9 cellular contexts compared by ENCODE assay signal in genomic region chr12:52041695-52042123, GRCh38. TPM values are rescaled to one million over a fixed set of nuclear protein-coding genes. Genes with fewer than 3 reads are reported as not detected.
DNase-seq lines count a peak whose midpoint lies in the region; ATAC-seq and TF ChIP-seq lines count a peak whose summit lies in the region.
"Had no signal": no experiment of that assay in that cellular context is flagged by ENCODE, and none has a peak within 500 bp of the region (broad histone marks: within the 10 kb centered on the region; RNA-seq: fewer than 3 reads in every experiment).

No MANE protein-coding gene starts in this region.

- no peak overlapping the region; the same call in 1 of the 2 replicates for H3K27ac Mint-ChIP-seq in GM23338
- H3K27ac Mint-ChIP-seq in activated naive CD8-positive, alpha-beta T cell treated with anti-CD3 and anti-CD28 coated beads for 36 hours = peak overlapping the region; percentile 50

- H3K4me2 ChIP-seq in GM23338 = no peak overlapping the region

- no peak overlapping the region for H3K27ac ChIP-seq in GM23338 (ENCODE audit: low read depth)
- H3K27ac ChIP-seq in effector memory CD4-positive, alpha-beta T cell (ENCODE audit: insufficient read depth, low read length, poor library complexity, severe bottlenecking) = no peak overlapping the region
- H3K27ac ChIP-seq in WERI-Rb-1 = no peak overlapping the region

- H3K4me1 ChIP-seq in GM23338 (ENCODE audit: insufficient read depth) = peaks cover 7% of the 10 kb centered on the region; the same call in 1 of the 2 replicates
- peaks cover 15% of the 10 kb centered on the region for H3K4me1 ChIP-seq in effector memory CD4-positive, alpha-beta T cell (ENCODE audit: control insufficient read depth, insufficient read depth, low read length, poor library complexity, severe bottlenecking)

- peaks cover 12% of the 10 kb centered on the region for H3K27me3 Mint-ChIP-seq in GM23338 (ENCODE audit: insufficient read depth, low read depth, poor library complexity)
- H3K27me3 Mint-ChIP-seq in activated naive CD8-positive, alpha-beta T cell treated with anti-CD3 and anti-CD28 coated beads for 36 hours = no peaks in the 10 kb centered on the region

- H3K9me3 ChIP-seq in effector memory CD4-positive, alpha-beta T cell (ENCODE audit: control insufficient read depth, low read length) = no peaks in the 10 kb centered on the region
- H3K9me3 ChIP-seq in WERI-Rb-1 (ENCODE audit: severe bottlenecking) = no peaks in the 10 kb centered on the region

- H3K9me3 Mint-ChIP-seq in GM23338 = no peaks in the 10 kb centered on the region
- no peaks in the 10 kb centered on the region for H3K9me3 Mint-ChIP-seq in activated naive CD8-positive, alpha-beta T cell treated with anti-CD3 and anti-CD28 coated beads for 36 hours

- H3K27me3 ChIP-seq in GM23338 (ENCODE audit: insufficient read depth) (peaks cover 17% of the 10 kb centered on the region), WERI-Rb-1 (ENCODE audit: insufficient read depth, low read depth, severe bottlenecking) (no peaks in the 10 kb centered on the region)
- no peaks in the 10 kb centered on the region for H3K27me3 ChIP-seq in effector memory CD4-positive, alpha-beta T cell (replicated peaks; ENCODE audit: control insufficient read depth, insufficient read depth, low read length, poor library complexity, severe bottlenecking)

- H3K4me3 ChIP-seq in GM23338 (no peak overlapping the region), WERI-Rb-1 (ENCODE audit: low read depth, low read length) (no peak overlapping the region)
- H3K4me3 ChIP-seq in effector memory CD4-positive, alpha-beta T cell (ENCODE audit: insufficient read depth, low read depth, low read length, poor library complexity, severe bottlenecking) = no peak overlapping the region

- no peaks in the 10 kb centered on the region for H3K9me2 ChIP-seq in GM23338 (ENCODE audit: insufficient read depth)

- H3K4me3 Mint-ChIP-seq in GM23338 = no peak overlapping the region
- H3K4me3 Mint-ChIP-seq in activated naive CD8-positive, alpha-beta T cell treated with anti-CD3 and anti-CD28 coated beads for 36 hours = peak overlapping the region; percentile 74

- 0 out of 4 replicates have a peak, but pooled peaks of 1 of the 2 experiments have one; percentile 10 for TF ChIP-seq CTCF in GM23338 (conservative IDR thresholded peaks at IDR 0.05; ENCODE audit: low read depth in 2 of 2)
- no peak for TF ChIP-seq CTCF in WERI-Rb-1 (IDR thresholded peaks at IDR 0.05; ENCODE audit: low read depth, low read length)

- H3K36me3 ChIP-seq in GM23338 (ENCODE audit: insufficient read depth) (no peaks in the 10 kb centered on the region), WERI-Rb-1 (peaks cover 22% of the 10 kb centered on the region)
- H3K36me3 ChIP-seq in effector memory CD4-positive, alpha-beta T cell (ENCODE audit: control insufficient read depth, insufficient read depth, low read length) = no peaks in the 10 kb centered on the region

- peak; percentile 68 for ATAC-seq in GM23338

- DNase-seq in AG08396 (ENCODE audit: low spot score) (peak; percentile 73), GM23338 (ENCODE audit: low spot score) (peak; percentile 56), iris pigment epithelial cell (ENCODE audit: low read depth) (peak; percentile 45), NCI-H82 treated with DMSO at 0.1 percent for 48 hours (lab: John Stamatoyannopoulos, UW; ENCODE audit: unreplicated experiment) (no peak), WERI-Rb-1 (no peak), SW480 (ENCODE audit: low spot score) (no peak)
- DNase-seq in activated naive CD8-positive, alpha-beta T cell treated with anti-CD3 and anti-CD28 coated beads for 36 hours = peak; percentile 55
- DNase-seq in effector memory CD4-positive, alpha-beta T cell = no peak

- peaks cover 12% of the 10 kb centered on the region for H4K20me1 ChIP-seq in GM23338 (replicated peaks; ENCODE audit: insufficient read depth)

- peaks cover 17% of the 10 kb centered on the region for H3K4me1 Mint-ChIP-seq in GM23338
- H3K4me1 Mint-ChIP-seq in activated naive CD8-positive, alpha-beta T cell treated with anti-CD3 and anti-CD28 coated beads for 36 hours = peaks cover 58% of the 10 kb centered on the region

- no peak overlapping the region for H2AFZ ChIP-seq in GM23338

- peaks cover 15% of the 10 kb centered on the region for H3K79me2 ChIP-seq in GM23338 (replicated peaks; ENCODE audit: insufficient read depth)

- H3K36me3 Mint-ChIP-seq in GM23338 (ENCODE audit: low read depth) = peaks cover 8% of the 10 kb centered on the region; the same call in 2 of the 3 replicates
- H3K36me3 Mint-ChIP-seq in activated naive CD8-positive, alpha-beta T cell treated with anti-CD3 and anti-CD28 coated beads for 36 hours = peaks cover 34% of the 10 kb centered on the region

- H3F3A ChIP-seq in GM23338 (replicated peaks; ENCODE audit: low read depth) = peaks cover 7% of the 10 kb centered on the region

TF ChIP-seq in GM23338, 12 proteins besides CTCF, POLR2A, EP300 and RAD21:
- TF ChIP-seq ZNF114 (CRISPR knock-in tag; IDR thresholded peaks at IDR 0.05) (no peak), CREB1 (CRISPR knock-in tag; IDR thresholded peaks at IDR 0.05; ENCODE audit: low read depth) (no peak), NANOG (IDR thresholded peaks at IDR 0.05; ENCODE audit: borderline replicate concordance) (no peak), REST (IDR thresholded peaks at IDR 0.05; ENCODE audit: unreplicated experiment) (peak; percentile 85)

RNA-seq across cellular contexts. Expression of gene NR4A1, which starts 9.5 kb away (rescaled TPM):
- total RNA-seq in GM23338 (2014; rRNA removed; shearing (Covaris generic)) = 13.4 and 19.1 TPM in 2 replicates
- 7.5 and 8.3 TPM in 2 replicates for polyA plus RNA-seq in GM23338 (2016; fragmentation: Nextera tagmentation; extraction: Ambion mirVana)
- total RNA-seq in activated naive CD8-positive, alpha-beta T cell treated with anti-CD3 and anti-CD28 coated beads for 36 hours = 10 to 100 TPM; 88.0 to 92.6 TPM

RNA-seq across cellular contexts. Expression of gene ATG101, which starts 28.1 kb away (rescaled TPM):
- 60.3 and 111 TPM in 2 replicates for total RNA-seq in GM23338 (2014; rRNA removed; shearing (Covaris generic))
- 27.7 and 29.4 TPM in 2 replicates for polyA plus RNA-seq in GM23338 (2016; fragmentation: Nextera tagmentation; extraction: Ambion mirVana)
- 10 to 100 TPM; 39.8 to 41.2 TPM for total RNA-seq in activated naive CD8-positive, alpha-beta T cell treated with anti-CD3 and anti-CD28 coated beads for 36 hours

RNA-seq across cellular contexts. Expression of gene TAMALIN, which starts 35.0 kb away (rescaled TPM):
- total RNA-seq in GM23338 (2014; rRNA removed; shearing (Covaris generic)) = 3.0 and 3.5 TPM in 2 replicates
- polyA plus RNA-seq in GM23338 (2016; fragmentation: Nextera tagmentation; extraction: Ambion mirVana) = 0.34 and 0.73 TPM in 2 replicates
- 10 to 100 TPM in 1 of 2 experiments, 1 to 10 TPM in 1; 9.1 to 11.3 TPM for total RNA-seq in activated naive CD8-positive, alpha-beta T cell treated with anti-CD3 and anti-CD28 coated beads for 36 hours

RNA-seq across cellular contexts. Expression of gene SMIM41, which starts 37.8 kb away (rescaled TPM):
- total RNA-seq in GM23338 (2014; rRNA removed; shearing (Covaris generic)) = 0.12 and 0.66 TPM in 2 replicates
- polyA plus RNA-seq in GM23338 (2016; fragmentation: Nextera tagmentation; extraction: Ambion mirVana) = 0.66 and 0.80 TPM in 2 replicates
- not detected for total RNA-seq in activated naive CD8-positive, alpha-beta T cell treated with anti-CD3 and anti-CD28 coated beads for 36 hours
- total RNA-seq: epithelial cell of proximal tubule had no signal

Comparison
In these comparisons a context has a peak if more than half of its experiments do, and no peak if none do; other contexts are left out.
1. DNase-seq: peak in AG08396 (single experiment), GM23338 (single experiment), activated naive CD8-positive, alpha-beta T cell treated with anti-CD3 and anti-CD28 coated beads for 36 hours (single experiment) and iris pigment epithelial cell (single experiment); none in NCI-H82 treated with DMSO at 0.1 percent for 48 hours (single experiment), effector memory CD4-positive, alpha-beta T cell (0 of 3), WERI-Rb-1 (single experiment) and SW480 (single experiment).